Comparison of ENCODE assay signal across 30 cellular contexts in genomic region chr5:152608514-152608913, GRCh38.
"Had no signal": no experiment of that assay in that cellular context is flagged by ENCODE, and none has a peak within 500 bp of the region (broad histone marks: within the 10 kb centered on the region; RNA-seq: fewer than 3 reads in every experiment).

No MANE protein-coding gene starts in this region.

- H3K27ac Mint-ChIP-seq: activated B cell treated with CpG ODN at 0.5 μM for 24 hours; activated CD4-positive, alpha-beta memory T cell treated with anti-CD3 and anti-CD28 coated beads for 36 hours; activated naive CD4-positive, alpha-beta T cell treated with anti-CD3 and anti-CD28 coated beads, Interleukin-2, amount 10 ng/mL, durations not matched to agents 7 days and 5 days; activated naive CD8-positive, alpha-beta T cell had no signal

- DNase-seq: activated B cell treated with CpG ODN at 0.5 μM for 24 hours; activated CD4-positive, alpha-beta memory T cell treated with anti-CD3 and anti-CD28 coated beads for 36 hours; activated CD4-positive, alpha-beta T cell treated with anti-CD3 and anti-CD28 coated beads for 4 hours; activated CD4-positive, alpha-beta T cell treated with anti-CD3 and anti-CD28 coated beads, Interleukin-2, amount 50 U/mL, for 1 hour; activated CD4-positive, CD25-positive, alpha-beta regulatory T cell treated with anti-CD3 and anti-CD28 coated beads, Interleukin-2, amount 50 U/mL, for 72 hours; activated CD8-positive, alpha-beta memory T cell treated with anti-CD3 and anti-CD28 coated beads, Interleukin-2, amount 50 U/mL, for 4 hours; activated effector memory CD4-positive, alpha-beta T cell treated with Interleukin-2 at 50 U/mL for 16 hours; activated naive CD4-positive, alpha-beta T cell treated with anti-CD3 and anti-CD28 coated beads, Interleukin-2, amount 10 ng/mL, durations not matched to agents 7 days and 5 days; activated T-cell treated with anti-CD3 and anti-CD28 coated beads, Interleukin-2, amount 50 U/mL, for 48 hours; amniotic stem cell; aorta; Karpas-422; KBM-7; NCI-H1048; NCI-H1105 treated with DMSO at 0.1 percent for 48 hours; NCI-H1436; NCI-H1694; NCI-H1930; NCI-H2081 treated with DMSO at 0.1 percent for 48 hours; NCI-H226; NCI-H524 treated with DMSO at 0.1 percent for 48 hours; SIG-M5; SW 1271; T-helper 1 cell; T-helper 2 cell; T-helper 9 cell had no signal

- H3K4me1 Mint-ChIP-seq: activated B cell treated with CpG ODN at 0.5 μM for 24 hours; activated naive CD4-positive, alpha-beta T cell treated with anti-CD3 and anti-CD28 coated beads, Interleukin-2, amount 10 ng/mL, durations not matched to agents 7 days and 5 days; IgD-negative memory B cell had no signal

- H3K27me3 Mint-ChIP-seq: activated B cell treated with CpG ODN at 0.5 μM for 24 hours; activated CD4-positive, alpha-beta memory T cell treated with anti-CD3 and anti-CD28 coated beads for 36 hours; activated naive CD4-positive, alpha-beta T cell treated with anti-CD3 and anti-CD28 coated beads, Interleukin-2, amount 10 ng/mL, durations not matched to agents 7 days and 5 days; activated naive CD8-positive, alpha-beta T cell; IgD-negative memory B cell had no signal

- H3K4me3 Mint-ChIP-seq: activated B cell treated with CpG ODN at 0.5 μM for 24 hours; activated CD4-positive, alpha-beta memory T cell treated with anti-CD3 and anti-CD28 coated beads for 36 hours; activated naive CD4-positive, alpha-beta T cell treated with anti-CD3 and anti-CD28 coated beads, Interleukin-2, amount 10 ng/mL, durations not matched to agents 7 days and 5 days; activated naive CD8-positive, alpha-beta T cell; IgD-negative memory B cell had no signal

- H3K36me3 Mint-ChIP-seq: activated CD4-positive, alpha-beta memory T cell treated with anti-CD3 and anti-CD28 coated beads for 36 hours; activated naive CD4-positive, alpha-beta T cell treated with anti-CD3 and anti-CD28 coated beads, Interleukin-2, amount 10 ng/mL, durations not matched to agents 7 days and 5 days; activated naive CD8-positive, alpha-beta T cell; IgD-negative memory B cell had no signal

- H3K9me3 Mint-ChIP-seq: activated CD4-positive, alpha-beta memory T cell treated with anti-CD3 and anti-CD28 coated beads for 36 hours; activated naive CD4-positive, alpha-beta T cell treated with anti-CD3 and anti-CD28 coated beads, Interleukin-2, amount 10 ng/mL, durations not matched to agents 7 days and 5 days had no signal

- ATAC-seq: Panc1 had no signal

- H3K27ac ChIP-seq: VCaP had no signal
